Comparison of ENCODE assay signal across 29 cellular contexts in the genomic region with DNA sequence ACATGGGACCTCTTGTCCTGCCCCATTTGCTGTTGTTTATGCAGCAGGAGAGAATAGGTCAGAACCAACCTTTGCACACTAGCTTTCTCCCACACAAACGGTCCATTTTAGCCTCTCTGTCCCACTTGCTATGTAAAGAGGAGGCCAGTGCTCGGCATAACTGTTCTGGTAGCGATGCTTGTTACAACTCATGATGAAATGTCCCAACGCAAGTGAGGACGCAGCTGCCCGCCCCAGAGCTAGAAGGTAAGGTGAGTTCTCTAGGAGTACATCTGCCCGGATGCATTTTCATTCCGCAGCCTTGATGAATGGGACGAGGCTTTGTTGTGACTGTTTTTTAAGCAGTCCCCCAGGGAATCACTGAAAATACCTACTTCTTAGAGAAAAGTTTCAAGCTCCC. TPM values are rescaled to one million over a fixed set of nuclear protein-coding genes. Genes with fewer than 3 reads are reported as not detected.
"Had no signal": no experiment of that assay in that cellular context is flagged by ENCODE, and none has a peak within 500 bp of the region (broad histone marks: within the 10 kb centered on the region; RNA-seq: fewer than 3 reads in every experiment).

No MANE protein-coding gene starts in this region.

- H3K4me1 Mint-ChIP-seq: activated T-helper 17 cell treated with anti-CD3 and anti-CD28 coated beads, Interleukin-2, amount 50 U/mL, for 72 hours had no signal

- H3K27ac Mint-ChIP-seq: activated B cell treated with CpG ODN at 0.5 μM for 24 hours; activated naive CD8-positive, alpha-beta T cell; activated naive CD8-positive, alpha-beta T cell treated with anti-CD3 and anti-CD28 coated beads, Interleukin-2, amount 50 U/mL, for 24 hours; activated T-helper 17 cell treated with anti-CD3 and anti-CD28 coated beads, Interleukin-2, amount 50 U/mL, for 72 hours; dendritic cell treated with granulocyte-macrophage colony-stimulating factor and Interleukin-4, amounts not matched to agents 40 ng/mL and 50 ng/mL, for 4 days; effector memory CD8-positive, alpha-beta T cell; T-helper 17 cell; T-helper 2 cell treated with Interferon-gamma antibody and Interleukin-4, amounts not matched to agents 5 μg/mL and 100 μg/mL, for 36 hours had no signal

- H3K4me3 Mint-ChIP-seq: activated B cell treated with CpG ODN at 0.5 μM for 24 hours; activated naive CD8-positive, alpha-beta T cell; activated naive CD8-positive, alpha-beta T cell treated with anti-CD3 and anti-CD28 coated beads, Interleukin-2, amount 50 U/mL, for 24 hours; activated T-cell treated with anti-CD3 and anti-CD28 coated beads, Interleukin-2, amount 50 U/mL, for 4 hours; activated T-helper 17 cell treated with anti-CD3 and anti-CD28 coated beads, Interleukin-2, amount 50 U/mL, for 72 hours; dendritic cell treated with granulocyte-macrophage colony-stimulating factor and Interleukin-4, amounts not matched to agents 40 ng/mL and 50 ng/mL, for 4 days; effector memory CD8-positive, alpha-beta T cell; T-helper 17 cell; T-helper 2 cell treated with Interferon-gamma antibody and Interleukin-4, amounts not matched to agents 5 μg/mL and 100 μg/mL, for 36 hours had no signal

- H3K27me3 Mint-ChIP-seq: dendritic cell treated with granulocyte-macrophage colony-stimulating factor and Interleukin-4, amounts not matched to agents 40 ng/mL and 50 ng/mL, for 4 days had no signal

- H3K4me3 ChIP-seq: adrenal gland, body of pancreas, dorsolateral prefrontal cortex, esophagus squamous epithelium had no signal

- H3K36me3 Mint-ChIP-seq: activated naive CD8-positive, alpha-beta T cell had no signal

- H3K27me3 ChIP-seq: adrenal gland, body of pancreas, dorsolateral prefrontal cortex had no signal

- H3K27ac ChIP-seq: body of pancreas, dorsolateral prefrontal cortex, esophagus squamous epithelium, WERI-Rb-1 had no signal

- H3K36me3 ChIP-seq: adrenal gland, esophagus squamous epithelium had no signal

- H3K9me3 Mint-ChIP-seq: activated B cell treated with CpG ODN at 0.5 μM for 24 hours; activated naive CD8-positive, alpha-beta T cell treated with anti-CD3 and anti-CD28 coated beads, Interleukin-2, amount 50 U/mL, for 24 hours; activated T-cell treated with anti-CD3 and anti-CD28 coated beads, Interleukin-2, amount 50 U/mL, for 4 hours; activated T-helper 17 cell treated with anti-CD3 and anti-CD28 coated beads, Interleukin-2, amount 50 U/mL, for 72 hours; dendritic cell treated with granulocyte-macrophage colony-stimulating factor and Interleukin-4, amounts not matched to agents 40 ng/mL and 50 ng/mL, for 4 days; effector memory CD8-positive, alpha-beta T cell; T-helper 2 cell treated with Interferon-gamma antibody and Interleukin-4, amounts not matched to agents 5 μg/mL and 100 μg/mL, for 36 hours had no signal

- ATAC-seq: activated CD4-positive, CD25-positive, alpha-beta regulatory T cell treated with anti-CD3 and anti-CD28 coated beads, Interleukin-2, amount 50 U/mL, for 24 hours; activated naive CD8-positive, alpha-beta T cell treated with anti-CD3 and anti-CD28 coated beads, Interleukin-2, amount 50 U/mL, for 24 hours; activated T-cell treated with anti-CD3 and anti-CD28 coated beads, Interleukin-2, amount 50 U/mL, for 4 hours; activated T-helper 17 cell treated with anti-CD3 and anti-CD28 coated beads, Interleukin-2, amount 50 U/mL, for 72 hours; body of pancreas; effector memory CD8-positive, alpha-beta T cell; T-helper 17 cell had no signal

- H3K9me3 ChIP-seq: adrenal gland, body of pancreas, esophagus squamous epithelium had no signal

- DNase-seq: activated B cell treated with CpG ODN at 0.5 μM for 24 hours; activated CD4-positive, alpha-beta T cell treated with anti-CD3 and anti-CD28 coated beads for 48 hours; activated CD4-positive, alpha-beta T cell treated with anti-CD3 and anti-CD28 coated beads, Interleukin-2, amount 50 U/mL, for 1 hour; activated CD4-positive, alpha-beta T cell treated with anti-CD3 and anti-CD28 coated beads, Interleukin-2, amount 50 U/mL, for 48 hours; activated effector memory CD4-positive, alpha-beta T cell treated with Interleukin-2 at 50 U/mL for 16 hours; activated gamma-delta T cell treated with Interleukin-2 at 50 U/mL for 16 hours; activated naive CD4-positive, alpha-beta T cell treated with anti-CD3 and anti-CD28 coated beads, Interleukin-2, amount 50 U/mL, for 16 hours; activated naive CD4-positive, alpha-beta T cell treated with Interleukin-2 at 50 U/mL for 16 hours; activated naive CD8-positive, alpha-beta T cell treated with anti-CD3 and anti-CD28 coated beads, Interleukin-2, amount 50 U/mL, for 24 hours; activated T-cell treated with anti-CD3 and anti-CD28 coated beads, Interleukin-2, amount 50 U/mL, for 4 hours; amygdala; body of pancreas; caudate nucleus; dorsolateral prefrontal cortex; effector CD4-positive, alpha-beta T cell; effector memory CD8-positive, alpha-beta T cell; erythroblast; esophagus squamous epithelium; foreskin melanocyte; T-helper 1 cell; T-helper 17 cell; T1000; WERI-Rb-1 had no signal

RNA-seq across cellular contexts. Expression of gene S1PR3, which starts 14.1 kb away (rescaled TPM):
- total RNA-seq: activated B cell treated with CpG ODN at 0.5 μM for 24 hours; activated T-helper 17 cell treated with anti-CD3 and anti-CD28 coated beads, Interleukin-2, amount 50 U/mL, for 72 hours had no signal
